Comparison of ENCODE assay signal across 11 cellular contexts in genomic region chr18:74242451-74243096, GRCh38. TPM values are rescaled to one million over a fixed set of nuclear protein-coding genes. Genes with fewer than 3 reads are reported as not detected.
DNase-seq lines count a peak whose midpoint lies in the region; ATAC-seq, FAIRE-seq and TF ChIP-seq lines count a peak whose summit lies in the region.
"Had no signal": no experiment of that assay in that cellular context is flagged by ENCODE, and none has a peak within 500 bp of the region (broad histone marks: within the 10 kb centered on the region; RNA-seq: fewer than 3 reads in every experiment).

No MANE protein-coding gene starts in this region.

- TF ChIP-seq CTCF in A549 (IDR thresholded peaks at IDR 0.05) (0 out of 3 replicates have a peak, but pooled peaks have one; percentile 24), Loucy (conservative IDR thresholded peaks at IDR 0.05; ENCODE audit: low read length) (peak; percentile 31)

- H3K4me2 ChIP-seq in A549 (no peak overlapping the region; the same call in 2 of the 3 replicates), Loucy (ENCODE audit: low read depth, low read length, poor library complexity, severe bottlenecking) (no peak overlapping the region)

- H3K27me3 ChIP-seq in Loucy (ENCODE audit: insufficient read depth, low read length, poor library complexity, severe bottlenecking): no peaks in the 10 kb centered on the region

- H3K9me2 ChIP-seq in Loucy (replicated peaks; ENCODE audit: low read depth, low read length): no peaks in the 10 kb centered on the region

- POLR2A ChIA-PET in A549 (lab: Yijun Ruan, JAX): no interaction called here

- H3F3A ChIP-seq in Loucy (ENCODE audit: low read depth): no peaks in the 10 kb centered on the region

- H3K79me2 ChIP-seq in Loucy (ENCODE audit: insufficient read depth, low read length): no peaks in the 10 kb centered on the region

- TF ChIP-seq POLR2A in A549 (IDR thresholded peaks at IDR 0.05; ENCODE audit: low read length): no peak

- H3K36me3 ChIP-seq in Loucy (ENCODE audit: insufficient read depth, low read length): no peaks in the 10 kb centered on the region

- H3K9ac ChIP-seq in Loucy (ENCODE audit: low read depth, low read length, poor library complexity, severe bottlenecking): no peak overlapping the region

- ATAC-seq in A549 (no peak; a peak in 1 of 6 replicates), GM21619 (IDR thresholded peaks at IDR 0.05; ENCODE audit: unreplicated experiment) (no peak)

- TF ChIP-seq EP300 in A549 (IDR thresholded peaks at IDR 0.05): no peak

- H4K20me1 ChIP-seq in Loucy (ENCODE audit: insufficient read depth, low read length, poor library complexity, severe bottlenecking): no peaks in the 10 kb centered on the region

- H3K9me3 ChIP-seq in A549 (no peaks in the 10 kb centered on the region), Loucy (ENCODE audit: insufficient read depth, low read depth, low read length) (no peaks in the 10 kb centered on the region)

- H3K4me1 ChIP-seq in A549 (peaks cover 17% of the 10 kb centered on the region; the same call in 2 of the 3 replicates), Loucy (ENCODE audit: insufficient read depth, low read length, poor library complexity, severe bottlenecking) (no peaks in the 10 kb centered on the region)

- H3K27ac ChIP-seq in A549: peak overlapping the region; percentile 28 to 58; a peak in 4 of 6 replicates
- H3K27ac ChIP-seq: VCaP had no signal

- FAIRE-seq in A549 (lab: Jason Lieb, UNC): no peak

- DNase-seq in A549 (ENCODE audit: low read depth in 1 of 2, low spot score in 1 of 2) (no peak), cerebellar cortex (ENCODE audit: low spot score) (peak; percentile 13), kidney tubule cell (ENCODE audit: low spot score) (peak; percentile 53), NCI-H1694 (lab: John Stamatoyannopoulos, UW) (no peak), NK-92 (lab: John Stamatoyannopoulos, UW; ENCODE audit: unreplicated experiment) (no peak)
- DNase-seq in activated effector memory CD4-positive, alpha-beta T cell treated with Interleukin-2 at 50 U/mL for 16 hours: no peak
- DNase-seq: AML-193; NK-92 treated with Interleukin-12 subunit alpha and Interleukin-12 subunit beta, amount 100 ng/mL, for 24 hours had no signal

- WGBS in A549 (ENCODE audit: missing lambda C conversion rate): 83% methylated on average over 16 of the region's 16 CpGs

- no peak overlapping the region for H2AFZ ChIP-seq in Loucy (ENCODE audit: low read length)

- peak; percentile 44 to 56; a peak in 4 of 5 replicates for TF ChIP-seq RAD21 in A549 (conservative IDR thresholded peaks at IDR 0.05 in 1 of 2, IDR thresholded peaks at IDR 0.05 in 1 of 2)

- H3K4me3 ChIP-seq in A549 (no peak overlapping the region), Loucy (ENCODE audit: low read length, poor library complexity, severe bottlenecking) (no peak overlapping the region)

- CTCF ChIA-PET in A549 (lab: Yijun Ruan, JAX): interaction anchor here (1.9 to 3.0 kb wide), 2 partner anchors 8 to 45 kb away, joined by 5 to 8 read pairs; no protein-coding TSS in a partner anchor

TF ChIP-seq in A549, 52 proteins besides CTCF, POLR2A, EP300 and RAD21:
- TF ChIP-seq MYC (IDR thresholded peaks at IDR 0.05; ENCODE audit: borderline replicate concordance, low read length) (no peak), ZNF302 (CRISPR knock-in tag; IDR thresholded peaks at IDR 0.05) (no peak), POLR2AphosphoS2 (conservative IDR thresholded peaks at IDR 0.05; ENCODE audit: low read length) (no peak), ZSCAN20 (CRISPR knock-in tag; IDR thresholded peaks at IDR 0.05) (no peak), ZC3H11A (IDR thresholded peaks at IDR 0.05) (no peak), CHD2 (IDR thresholded peaks at IDR 0.05; ENCODE audit: low read length, partially characterized antibody) (no peak), FOSL2 (IDR thresholded peaks at IDR 0.05) (no peak), FOSL2 (CRISPR knock-in tag; IDR thresholded peaks at IDR 0.05) (no peak)

RNA-seq across cellular contexts. Expression of gene CYB5A, which starts 49.2 kb away (rescaled TPM):
- polyA plus RNA-seq in A549 (2011; rRNA removed) (132 and 134 TPM in 2 replicates), A549 (2017; fragmentation: RNase III; extraction: RNeasy Plus Mini Kit Qiagen cat#74134 plus additional on column Dnase treatment) (227 to 287 TPM (median 267 TPM) in 3 replicates)
- polyA plus RNA-seq in A549 (2012; cell fraction: cytosol; rRNA removed): 112 and 145 TPM in 2 replicates
- 49.4 and 73.1 TPM in 2 replicates for polyA plus RNA-seq in A549 (2012; cell fraction: nucleus; rRNA removed)
- polyA minus RNA-seq in A549 (2011; rRNA and poly(A)+ RNA removed): 38.3 and 46.0 TPM in 2 replicates

Comparison
In these comparisons a context has a peak if more than half of its experiments do, and no peak if none do; other contexts are left out.
1. DNase-seq: peak in cerebellar cortex (single experiment) and kidney tubule cell (single experiment); none in A549 (0 of 2), NCI-H1694 (single experiment), NK-92 (single experiment) and activated effector memory CD4-positive, alpha-beta T cell treated with Interleukin-2 at 50 U/mL for 16 hours (single experiment).